In genomic region chr5:129803403-129803802, GRCh38 we compare ENCODE assay signal across 35 cellular contexts. TPM values are rescaled to one million over a fixed set of nuclear protein-coding genes. Genes with fewer than 3 reads are reported as not detected.
"Had no signal": no experiment of that assay in that cellular context is flagged by ENCODE, and none has a peak within 500 bp of the region (broad histone marks: within the 10 kb centered on the region; RNA-seq: fewer than 3 reads in every experiment).

No MANE protein-coding gene starts in this region.

- H3K4me1 ChIP-seq: SJSA1 had no signal

- H3K27ac ChIP-seq: PC-9, RWPE1, SJSA1 had no signal

- H3K36me3 ChIP-seq: MG63, SJSA1 had no signal

- H3K9me3 ChIP-seq: MG63, SK-N-SH had no signal

- DNase-seq: Kasumi-1, KG1, MG63, NCI-H1048, NCI-H1092 treated with DMSO at 0.1 percent for 48 hours, NCI-H1105 treated with DMSO at 0.1 percent for 48 hours, NCI-H1417, NCI-H1436, NCI-H146, NCI-H1694, NCI-H187, NCI-H1930, NCI-H2029 treated with DMSO at 0.1 percent for 48 hours, NCI-H2081 treated with DMSO at 0.1 percent for 48 hours, NCI-H2107, NCI-H2171, NCI-H226, NCI-H446 treated with DMSO at 0.1 percent for 48 hours, NCI-H510A, NCI-H524, NCI-H526, NCI-H69, NCI-H748 treated with DMSO at 0.1 percent for 48 hours, NCI-H82, PC-9, SHP77 treated with DMSO at 0.1 percent for 48 hours, SK-N-SH had no signal

- H3K27me3 ChIP-seq: MG63, SJSA1 had no signal

- ATAC-seq: K562, Panc1, Right ventricle myocardium inferior had no signal

- H3K4me3 ChIP-seq: K562, MG63, PC-9, SJSA1 had no signal

RNA-seq across cellular contexts. Expression of gene MINAR2, which starts 55.5 kb away (rescaled TPM):
- total RNA-seq: K562, M059J, OCI-LY7, PC-9, Right ventricle myocardium inferior, RPMI7951, SJSA1 had no signal
- polyA plus RNA-seq: K562, SK-N-SH had no signal
